19 cellular contexts compared by ENCODE assay signal in genomic region chr18:62518460-62519375, GRCh38.
"Had no signal": no experiment of that assay in that cellular context is flagged by ENCODE, and none has a peak within 500 bp of the region (broad histone marks: within the 10 kb centered on the region; RNA-seq: fewer than 3 reads in every experiment).

No MANE protein-coding gene starts in this region.

- H3K4me3 ChIP-seq: breast epithelium, hepatocyte, mucosa of descending colon, thyroid gland had no signal

- DNase-seq: activated CD4-positive, alpha-beta T cell treated with anti-CD3 and anti-CD28 coated beads, Interleukin-2, amount 10 ng/mL, durations not matched to agents 7 days and 5 days; activated CD8-positive, alpha-beta memory T cell treated with anti-CD3 and anti-CD28 coated beads, Interleukin-2, amount 50 U/mL, for 48 hours; activated gamma-delta T cell; activated T-cell treated with anti-CD3 and anti-CD28 coated beads, Interleukin-2, amount 50 U/mL, for 72 hours; amygdala; cerebellar nuclear complex; dermis blood vessel endothelial cell; islet precursor cell; left ventricle myocardium superior; mucosa of descending colon; naive thymus-derived CD8-positive, alpha-beta T cell; thyroid gland had no signal

- H3K27ac Mint-ChIP-seq: activated CD4-positive, alpha-beta T cell treated with anti-CD3 and anti-CD28 coated beads, Interleukin-2, amount 10 ng/mL, durations not matched to agents 7 days and 5 days; activated naive CD8-positive, alpha-beta T cell; activated T-cell treated with anti-CD3 and anti-CD28 coated beads, Interleukin-2, amount 50 U/mL, for 72 hours; memory B cell; stimulated activated effector memory CD8-positive, alpha-beta T cell treated with anti-CD3 and anti-CD28 coated beads, Interleukin-12 subunit alpha, Interleukin-12 subunit beta, amount 100 ng/mL, for 72 hours had no signal

- H3K4me2 ChIP-seq: hepatocyte had no signal

- FAIRE-seq: urothelium cell line had no signal

- ATAC-seq: activated T-cell treated with anti-CD3 and anti-CD28 coated beads, Interleukin-2, amount 50 U/mL, for 72 hours; left ventricle myocardium superior; mucosa of descending colon; naive thymus-derived CD8-positive, alpha-beta T cell; stimulated activated effector memory CD8-positive, alpha-beta T cell treated with anti-CD3 and anti-CD28 coated beads, Interleukin-12 subunit alpha, Interleukin-12 subunit beta, amount 100 ng/mL, for 72 hours had no signal

- H3K36me3 ChIP-seq: breast epithelium, thyroid gland had no signal

- H3K9me3 ChIP-seq: thyroid gland had no signal

- H3K4me3 Mint-ChIP-seq: activated CD4-positive, alpha-beta T cell treated with anti-CD3 and anti-CD28 coated beads, Interleukin-2, amount 10 ng/mL, durations not matched to agents 7 days and 5 days; activated naive CD8-positive, alpha-beta T cell; activated T-cell treated with anti-CD3 and anti-CD28 coated beads, Interleukin-2, amount 50 U/mL, for 72 hours; memory B cell; naive thymus-derived CD8-positive, alpha-beta T cell; stimulated activated effector memory CD8-positive, alpha-beta T cell treated with anti-CD3 and anti-CD28 coated beads, Interleukin-12 subunit alpha, Interleukin-12 subunit beta, amount 100 ng/mL, for 72 hours had no signal

- H3K27me3 Mint-ChIP-seq: activated naive CD8-positive, alpha-beta T cell; memory B cell; naive thymus-derived CD8-positive, alpha-beta T cell had no signal

- H3K36me3 Mint-ChIP-seq: stimulated activated effector memory CD8-positive, alpha-beta T cell treated with anti-CD3 and anti-CD28 coated beads, Interleukin-12 subunit alpha, Interleukin-12 subunit beta, amount 100 ng/mL, for 72 hours had no signal

- H2AFZ ChIP-seq: hepatocyte had no signal

- H3K27ac ChIP-seq: breast epithelium, epithelial cell of prostate, hepatocyte, thyroid gland had no signal

- H3K27me3 ChIP-seq: breast epithelium, hepatocyte, thyroid gland had no signal
